In the genomic region with DNA sequence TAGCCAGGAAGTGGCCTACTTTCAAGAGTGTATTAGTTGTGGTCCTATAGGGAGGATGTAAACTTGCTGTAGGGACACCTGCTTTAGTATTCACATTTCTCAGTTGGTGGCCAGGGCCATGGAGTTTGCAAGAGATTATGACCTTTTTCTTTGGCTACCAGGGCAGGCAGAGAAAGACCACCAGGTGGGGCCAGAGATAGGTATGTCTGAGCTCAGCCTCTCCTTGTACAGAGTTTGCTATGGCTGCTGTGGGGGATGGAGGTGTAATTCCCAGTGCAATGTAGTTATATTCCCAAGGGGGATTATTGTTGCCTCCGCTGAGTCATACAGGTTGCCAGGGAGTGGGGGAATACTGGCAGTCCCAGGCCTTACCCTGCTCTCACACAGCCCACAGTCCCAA, we compare ENCODE assay signal across 25 cellular contexts. TPM values are rescaled to one million over a fixed set of nuclear protein-coding genes. Genes with fewer than 3 reads are reported as not detected.
DNase-seq lines count a peak whose midpoint lies in the region; ATAC-seq and TF ChIP-seq lines count a peak whose summit lies in the region.
"Had no signal": no experiment of that assay in that cellular context is flagged by ENCODE, and none has a peak within 500 bp of the region (broad histone marks: within the 10 kb centered on the region; RNA-seq: fewer than 3 reads in every experiment).

No MANE protein-coding gene starts in this region.

- H3K27me3 ChIP-seq in HAP-1 (ENCODE audit: low read depth) (no peaks in the 10 kb centered on the region), endodermal cell (ENCODE audit: control insufficient read depth, insufficient read depth, low read length, poor library complexity, severe bottlenecking) (no peaks in the 10 kb centered on the region)

- H3K27ac ChIP-seq in endodermal cell (ENCODE audit: low read depth, low read length): no peak overlapping the region
- H3K27ac ChIP-seq: BLaER1, KMS-11 had no signal

- no peaks in the 10 kb centered on the region for H3K36me3 ChIP-seq in HAP-1 (replicated peaks)
- no peaks in the 10 kb centered on the region for H3K36me3 ChIP-seq in endodermal cell (ENCODE audit: control insufficient read depth, insufficient read depth, low read length)
- H3K36me3 ChIP-seq: BLaER1 had no signal

- peak; percentile 77 for TF ChIP-seq CTCF in endodermal cell (conservative IDR thresholded peaks at IDR 0.05)

- no peak overlapping the region for H3K4me3 Mint-ChIP-seq in endodermal cell
- H3K4me3 Mint-ChIP-seq in activated naive CD8-positive, alpha-beta T cell treated with anti-CD3 and anti-CD28 coated beads, Interleukin-2, amount 50 U/mL, for 24 hours: no peak overlapping the region
- H3K4me3 Mint-ChIP-seq: CD4-positive, alpha-beta T cell had no signal

- 0 out of 2 replicates have a peak, but pooled peaks cover 3% of the 10 kb centered on the region for H3K4me1 ChIP-seq in HAP-1
- H3K4me1 ChIP-seq in endodermal cell (ENCODE audit: control insufficient read depth, insufficient read depth, low read length): no peaks in the 10 kb centered on the region
- H3K4me1 ChIP-seq: BLaER1 had no signal

- no peaks in the 10 kb centered on the region for H3K27me3 Mint-ChIP-seq in endodermal cell (ENCODE audit: insufficient read depth)
- H3K27me3 Mint-ChIP-seq in activated naive CD8-positive, alpha-beta T cell treated with anti-CD3 and anti-CD28 coated beads, Interleukin-2, amount 50 U/mL, for 24 hours: no peaks in the 10 kb centered on the region
- H3K27me3 Mint-ChIP-seq: CD4-positive, alpha-beta T cell had no signal

- intact Hi-C loops in Right ventricle myocardium inferior (cut with DNase I): no loop called here

- H3K9me3 ChIP-seq in HAP-1: peaks cover 6% of the 10 kb centered on the region
- H3K9me3 ChIP-seq in endodermal cell (ENCODE audit: control insufficient read depth, low read length): no peaks in the 10 kb centered on the region

- ATAC-seq in HG03196 (IDR thresholded peaks at IDR 0.05; ENCODE audit: unreplicated experiment): no peak
- ATAC-seq in Right ventricle myocardium inferior: no peak
- no peak for ATAC-seq in activated naive CD8-positive, alpha-beta T cell treated with anti-CD3 and anti-CD28 coated beads, Interleukin-2, amount 50 U/mL, for 24 hours
- ATAC-seq: GM12878, HCT116, Panc1 had no signal

- peaks cover 40% of the 10 kb centered on the region for H3K9me3 Mint-ChIP-seq in endodermal cell
- peaks cover 15% of the 10 kb centered on the region for H3K9me3 Mint-ChIP-seq in activated naive CD8-positive, alpha-beta T cell treated with anti-CD3 and anti-CD28 coated beads, Interleukin-2, amount 50 U/mL, for 24 hours

- peaks cover 4% of the 10 kb centered on the region for H3K4me1 Mint-ChIP-seq in endodermal cell
- H3K4me1 Mint-ChIP-seq in activated naive CD8-positive, alpha-beta T cell treated with anti-CD3 and anti-CD28 coated beads, Interleukin-2, amount 50 U/mL, for 24 hours: no peaks in the 10 kb centered on the region

- H3K4me3 ChIP-seq in HAP-1: no peak overlapping the region
- no peak overlapping the region for H3K4me3 ChIP-seq in endodermal cell (ENCODE audit: low read length)
- H3K4me3 ChIP-seq: BLaER1, GM12878 had no signal

- no CpG with 5 or more reads among the region's 1 CpG for WGBS in endodermal cell (ENCODE audit: insufficient coverage in 1 of 2, insufficient read length in 1 of 2), 2 experiments

- no peak overlapping the region for H3K9ac ChIP-seq in endodermal cell (ENCODE audit: extremely low read depth, low read length, poor library complexity, severe bottlenecking)
- H3K9ac ChIP-seq: BLaER1, KMS-11 had no signal

- in situ Hi-C loops in HAP-1 (cut with MboI; ENCODE audit: low sequenced_read_pairs): no loop called here

- peak overlapping the region; percentile 41 for H3K27ac Mint-ChIP-seq in endodermal cell
- no peak overlapping the region for H3K27ac Mint-ChIP-seq in activated naive CD8-positive, alpha-beta T cell treated with anti-CD3 and anti-CD28 coated beads, Interleukin-2, amount 50 U/mL, for 24 hours
- H3K27ac Mint-ChIP-seq: CD4-positive, alpha-beta T cell had no signal

- DNase-seq in HAP-1 (ENCODE audit: low spot score in 2 of 2): peak; percentile 48 to 66
- DNase-seq in NCI-H82 (lab: John Stamatoyannopoulos, UW): peak; percentile 85
- peak; percentile 75 for DNase-seq in endodermal cell
- no peak for DNase-seq in Right ventricle myocardium inferior (ENCODE audit: missing footprints)
- DNase-seq in activated naive CD8-positive, alpha-beta T cell treated with anti-CD3 and anti-CD28 coated beads, Interleukin-2, amount 50 U/mL, for 24 hours: no peak
- DNase-seq in Kasumi-1 (lab: John Stamatoyannopoulos, UW): no peak
- DNase-seq: ACHN; CD4-positive, alpha-beta T cell; COR-L47; DMS 273 treated with DMSO at 0.1 percent for 48 hours; DMS79 treated with DMSO at 0.1 percent for 48 hours; IMR-90; MV-4-11; NCI-H1694; NCI-H2081; NCI-H2171 treated with DMSO at 0.1 percent for 48 hours; NCI-H526 treated with DMSO at 0.1 percent for 48 hours; NK-92 treated with Interleukin-12 subunit alpha and Interleukin-12 subunit beta, amount 100 ng/mL, for 24 hours had no signal

- peaks cover 6% of the 10 kb centered on the region for H3K36me3 Mint-ChIP-seq in endodermal cell (ENCODE audit: low read depth)
- no peaks in the 10 kb centered on the region for H3K36me3 Mint-ChIP-seq in activated naive CD8-positive, alpha-beta T cell treated with anti-CD3 and anti-CD28 coated beads, Interleukin-2, amount 50 U/mL, for 24 hours (ENCODE audit: low read depth)

RNA-seq across cellular contexts. Expression of gene DACH2, which starts 26.3 kb away (rescaled TPM):
- total RNA-seq in endodermal cell: 1 to 10 TPM; 2.2 to 2.3 TPM
- 10.2 TPM for polyA plus RNA-seq in endodermal cell (2013, experiment 1 of 2)
- 9.0 TPM for polyA plus RNA-seq in endodermal cell (2013, experiment 2 of 2)
- total RNA-seq in Right ventricle myocardium inferior: not detected
- total RNA-seq: CD4-positive, alpha-beta T cell; GM12878; SK-MEL-5 had no signal

Comparison
In these comparisons a context has a peak if more than half of its experiments do, and no peak if none do; other contexts are left out.
1. DNase-seq: peak in HAP-1 (2 of 2), NCI-H82 (single experiment) and endodermal cell (single experiment); none in Right ventricle myocardium inferior (single experiment), activated naive CD8-positive, alpha-beta T cell treated with anti-CD3 and anti-CD28 coated beads, Interleukin-2, amount 50 U/mL, for 24 hours (single experiment) and Kasumi-1 (0 of 2).